18 cellular contexts compared by ENCODE assay signal in the genomic region with DNA sequence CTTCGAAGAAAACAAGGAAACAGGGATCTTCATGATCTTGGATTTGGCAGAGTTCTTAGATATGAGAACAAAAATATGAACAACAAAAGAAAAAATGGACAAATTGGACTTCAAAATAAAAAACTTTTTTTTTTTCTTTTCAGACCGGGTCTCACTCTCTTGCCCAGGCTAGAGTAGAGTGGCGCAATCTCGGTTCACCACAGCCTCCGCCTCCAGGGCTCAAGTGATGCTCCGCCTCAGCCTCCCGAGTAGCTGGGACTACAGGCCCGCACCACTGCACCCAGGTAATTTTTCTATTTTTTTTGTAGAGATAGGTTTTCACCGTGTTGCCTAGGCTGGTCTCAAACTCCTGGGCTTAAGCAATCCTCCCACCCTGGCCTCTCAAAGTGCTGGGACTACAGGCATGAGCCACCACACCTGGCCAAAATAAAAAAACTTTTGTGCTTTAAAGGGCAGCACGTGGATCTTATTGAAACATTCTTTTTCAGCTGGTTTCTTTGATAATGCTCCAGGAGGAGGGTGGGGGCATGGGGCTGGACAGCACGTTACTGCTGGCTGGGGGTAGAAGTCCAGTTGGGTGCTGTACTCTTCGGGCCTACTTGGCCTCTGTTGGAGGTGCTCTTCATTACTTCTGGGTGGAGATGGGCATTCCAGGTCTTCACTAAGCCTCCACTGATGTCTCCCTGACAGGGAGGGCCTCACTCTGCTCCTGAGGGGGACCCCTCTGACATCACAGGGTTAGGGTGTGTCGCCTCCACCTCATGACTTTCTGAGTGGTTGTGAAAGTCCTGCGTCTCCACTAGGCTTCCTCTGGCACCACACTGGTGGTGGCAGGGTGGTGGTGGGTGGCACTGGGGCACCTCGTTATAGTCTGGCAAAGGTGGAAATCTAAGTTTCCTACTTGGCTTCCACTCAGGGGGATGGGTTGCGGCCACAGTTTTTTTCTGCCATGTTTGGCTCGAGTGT.
"Had no signal": no experiment of that assay in that cellular context is flagged by ENCODE, and none has a peak within 500 bp of the region (broad histone marks: within the 10 kb centered on the region; RNA-seq: fewer than 3 reads in every experiment).

No MANE protein-coding gene starts in this region.

- H3K27ac ChIP-seq: cardiac muscle cell, sigmoid colon, tibial nerve had no signal

- H3K4me3 ChIP-seq: cardiac muscle cell, mucosa of descending colon, sigmoid colon, tibial nerve had no signal

- H3K36me3 ChIP-seq: cardiac muscle cell, sigmoid colon, tibial nerve had no signal

- H3K27me3 ChIP-seq: cardiac muscle cell, sigmoid colon, tibial nerve had no signal

- H3K9me3 ChIP-seq: mucosa of descending colon, sigmoid colon, tibial nerve had no signal

- DNase-seq: activated gamma-delta T cell treated with Interleukin-2 at 50 U/mL for 16 hours; activated T-cell treated with anti-CD3 and anti-CD28 coated beads, Interleukin-2, amount 50 U/mL, for 1 hour; cortex of kidney; endodermal cell; left colon; mesendoderm; mucosa of descending colon; retina; sigmoid colon; stimulated activated CD4-positive, alpha-beta T cell treated with anti-CD3 and anti-CD28 coated beads, Interleukin-2, amount 100 ng/mL, for 48 hours; stimulated activated naive CD4-positive, alpha-beta T cell treated with Interleukin-2 at 50 U/mL for 16 hours; substantia nigra; T-helper 9 cell had no signal

- ATAC-seq: left colon, mucosa of descending colon, WTC11 had no signal

- FAIRE-seq: keratinocyte, urothelium cell line had no signal
